Comparison of ENCODE assay signal across 21 cellular contexts in genomic region chr4:177461606-177462005, GRCh38. TPM values are rescaled to one million over a fixed set of nuclear protein-coding genes. Genes with fewer than 3 reads are reported as not detected.
DNase-seq lines count a peak whose midpoint lies in the region; ATAC-seq, FAIRE-seq and TF ChIP-seq lines count a peak whose summit lies in the region.
"Had no signal": no experiment of that assay in that cellular context is flagged by ENCODE, and none has a peak within 500 bp of the region (broad histone marks: within the 10 kb centered on the region; RNA-seq: fewer than 3 reads in every experiment).

No MANE protein-coding gene starts in this region.

- no peak overlapping the region for H3K4me3 ChIP-seq in GM23248
- H3K4me3 ChIP-seq in RWPE2 (ENCODE audit: severe bottlenecking) = no peak overlapping the region
- no peak overlapping the region for H3K4me3 ChIP-seq in smooth muscle cell
- no peak overlapping the region for H3K4me3 ChIP-seq in small intestine (ENCODE audit: low read depth in 1 of 2, low read length in 2 of 2)

- no peak for FAIRE-seq in small intestine (lab: Jason Lieb, UNC)
- FAIRE-seq: HepG2 had no signal

- no peaks in the 10 kb centered on the region for H4K20me1 ChIP-seq in GM23248 (ENCODE audit: insufficient read depth)
- H4K20me1 ChIP-seq in smooth muscle cell (ENCODE audit: low read depth) = no peaks in the 10 kb centered on the region

- no peaks in the 10 kb centered on the region for H3K27me3 ChIP-seq in GM23248 (replicated peaks; ENCODE audit: insufficient read depth)
- H3K27me3 ChIP-seq in RWPE2 (ENCODE audit: insufficient read depth, poor library complexity, severe bottlenecking) = no peaks in the 10 kb centered on the region
- H3K27me3 ChIP-seq in smooth muscle cell (ENCODE audit: low read depth) = no peaks in the 10 kb centered on the region
- H3K27me3 ChIP-seq in small intestine (ENCODE audit: control insufficient read depth in 2 of 2, insufficient read depth in 2 of 2, low read length in 2 of 2) = no peaks in the 10 kb centered on the region

- DNase-seq in GM23248 (peak; percentile 55), RWPE2 (ENCODE audit: low spot score) (no peak), fibroblast of peridontal ligament (ENCODE audit: extremely low read depth) (peak; percentile 22), smooth muscle cell (lab: John Stamatoyannopoulos, UW; ENCODE audit: unreplicated experiment) (no peak), foreskin melanocyte (no peak), NCI-H2029 (lab: John Stamatoyannopoulos, UW) (no peak), small intestine (no peak)
- DNase-seq: ACHN; AML-193; Caco-2; CD4-positive, CD25-positive, alpha-beta regulatory T cell; DMS153; GOT3; NCI-H1048; NCI-H1436 treated with DMSO at 0.1 percent for 48 hours; NCI-H2081 treated with DMSO at 0.1 percent for 48 hours; NCI-H510A treated with DMSO at 0.1 percent for 48 hours; SHP77 had no signal

- H3F3A ChIP-seq in GM23248 (ENCODE audit: insufficient read depth) (peaks cover 9% of the 10 kb centered on the region; the same call in 1 of the 2 replicates), smooth muscle cell (ENCODE audit: low read depth) (no peaks in the 10 kb centered on the region)

- H3K9me2 ChIP-seq in GM23248 (ENCODE audit: insufficient read depth) = no peaks in the 10 kb centered on the region

- 33 to 39% methylated on average over 5 of the region's 5 CpGs for WGBS in GM23248 (ENCODE audit: low coverage in 1 of 2, low lambda C conversion rate in 2 of 2, missing lambda C conversion rate in 2 of 2), 2 experiments
- 29% methylated on average over 5 of the region's 5 CpGs for WGBS in smooth muscle cell (ENCODE audit: low lambda C conversion rate)
- WGBS in small intestine, 3 donors = 82 to 89% (median 87%) methylated on average over 5 of the region's 5 CpGs

- H3K9me3 ChIP-seq in GM23248 (ENCODE audit: low read depth) (no peaks in the 10 kb centered on the region), RWPE2 (ENCODE audit: severe bottlenecking) (no peaks in the 10 kb centered on the region), smooth muscle cell (replicated peaks; ENCODE audit: low read depth) (no peaks in the 10 kb centered on the region), small intestine (ENCODE audit: control insufficient read depth, low read depth) (no peaks in the 10 kb centered on the region)
- H3K9me3 ChIP-seq: Caco-2 had no signal

- TF ChIP-seq CTCF in RWPE2 (IDR thresholded peaks at IDR 0.05; ENCODE audit: poor library complexity, severe bottlenecking) (no peak), smooth muscle cell (IDR thresholded peaks at IDR 0.05; ENCODE audit: borderline replicate concordance, insufficient read depth, poor library complexity, severe bottlenecking) (no peak)

- in situ Hi-C loops in GM23248 (cut with MboI) = no loop called here

- H3K9ac ChIP-seq in GM23248 = no peak overlapping the region
- H3K9ac ChIP-seq in smooth muscle cell (ENCODE audit: low read depth) = no peak overlapping the region
- H3K9ac ChIP-seq: KMS-11 had no signal

- H3K36me3 ChIP-seq in GM23248 (ENCODE audit: low read depth) (no peaks in the 10 kb centered on the region), RWPE2 (ENCODE audit: low read depth) (no peaks in the 10 kb centered on the region), smooth muscle cell (ENCODE audit: low read depth) (no peaks in the 10 kb centered on the region), small intestine (ENCODE audit: control insufficient read depth in 2 of 2, insufficient read depth in 2 of 2, low read length in 2 of 2) (no peaks in the 10 kb centered on the region)

- H2AFZ ChIP-seq in GM23248 (0 out of 2 replicates have a peak overlapping the region, but pooled peaks have one; percentile 27), smooth muscle cell (ENCODE audit: low read depth) (no peak overlapping the region)

- H3K79me2 ChIP-seq in GM23248 (ENCODE audit: insufficient read depth) (no peaks in the 10 kb centered on the region), smooth muscle cell (ENCODE audit: low read depth) (no peaks in the 10 kb centered on the region)

- H3K4me1 ChIP-seq in GM23248 (ENCODE audit: insufficient read depth) = peaks cover 15% of the 10 kb centered on the region; the same call in 1 of the 2 replicates
- H3K4me1 ChIP-seq in RWPE2 (ENCODE audit: insufficient read depth, poor library complexity, severe bottlenecking) = peaks cover 7% of the 10 kb centered on the region
- H3K4me1 ChIP-seq in smooth muscle cell (ENCODE audit: low read depth) = no peaks in the 10 kb centered on the region
- H3K4me1 ChIP-seq in small intestine (ENCODE audit: control insufficient read depth in 2 of 2, insufficient read depth in 1 of 2, low read depth in 1 of 2, low read length in 1 of 2) = no peaks in the 10 kb centered on the region
- H3K4me1 ChIP-seq: Caco-2 had no signal

- no peak overlapping the region for H3K4me2 ChIP-seq in GM23248 (ENCODE audit: unreplicated experiment)
- peak overlapping the region; percentile 16 for H3K4me2 ChIP-seq in smooth muscle cell
- H3K4me2 ChIP-seq: KMS-11 had no signal

- peak; percentile 64; the same call in 2 of the 3 replicates for ATAC-seq in RWPE2 (ENCODE audit: low read depth)
- ATAC-seq: HepG2, SK-N-SH treated with all-trans-retinoic acid at 6 μM for 48 hours had no signal

- H3K27ac ChIP-seq in GM23248 (no peak overlapping the region), RWPE2 (ENCODE audit: poor library complexity, severe bottlenecking) (no peak overlapping the region), smooth muscle cell (ENCODE audit: low read depth) (peak overlapping the region; percentile 25), small intestine (ENCODE audit: low read depth in 1 of 2, low read length in 1 of 2) (no peak overlapping the region)
- H3K27ac ChIP-seq: KMS-11 had no signal

RNA-seq across cellular contexts. Expression of gene AGA, which starts 19.4 kb away (rescaled TPM):
- 60.2 and 68.7 TPM in 2 replicates for total RNA-seq in GM23248 (2014; rRNA removed; shearing (Covaris generic))
- 45.9 and 50.7 TPM in 2 replicates for polyA plus RNA-seq in GM23248 (2016; fragmentation: Nextera tagmentation; extraction: Ambion mirVana)
- total RNA-seq in smooth muscle cell = 19.1 and 23.4 TPM in 2 replicates
- polyA plus RNA-seq in smooth muscle cell = 16.4 and 17.6 TPM in 2 replicates
- polyA plus RNA-seq in small intestine = 1 to 10 TPM; 6.0 to 9.2 (median 8.1) TPM

Comparison
In these comparisons a context has a peak if more than half of its experiments do, and no peak if none do; other contexts are left out.
1. DNase-seq: peak in GM23248 (single experiment) and fibroblast of peridontal ligament (single experiment); none in RWPE2 (single experiment), smooth muscle cell (single experiment), foreskin melanocyte (single experiment), NCI-H2029 (single experiment) and small intestine (single experiment).